ENCODE assay signal across 9 cellular contexts in the genomic region with DNA sequence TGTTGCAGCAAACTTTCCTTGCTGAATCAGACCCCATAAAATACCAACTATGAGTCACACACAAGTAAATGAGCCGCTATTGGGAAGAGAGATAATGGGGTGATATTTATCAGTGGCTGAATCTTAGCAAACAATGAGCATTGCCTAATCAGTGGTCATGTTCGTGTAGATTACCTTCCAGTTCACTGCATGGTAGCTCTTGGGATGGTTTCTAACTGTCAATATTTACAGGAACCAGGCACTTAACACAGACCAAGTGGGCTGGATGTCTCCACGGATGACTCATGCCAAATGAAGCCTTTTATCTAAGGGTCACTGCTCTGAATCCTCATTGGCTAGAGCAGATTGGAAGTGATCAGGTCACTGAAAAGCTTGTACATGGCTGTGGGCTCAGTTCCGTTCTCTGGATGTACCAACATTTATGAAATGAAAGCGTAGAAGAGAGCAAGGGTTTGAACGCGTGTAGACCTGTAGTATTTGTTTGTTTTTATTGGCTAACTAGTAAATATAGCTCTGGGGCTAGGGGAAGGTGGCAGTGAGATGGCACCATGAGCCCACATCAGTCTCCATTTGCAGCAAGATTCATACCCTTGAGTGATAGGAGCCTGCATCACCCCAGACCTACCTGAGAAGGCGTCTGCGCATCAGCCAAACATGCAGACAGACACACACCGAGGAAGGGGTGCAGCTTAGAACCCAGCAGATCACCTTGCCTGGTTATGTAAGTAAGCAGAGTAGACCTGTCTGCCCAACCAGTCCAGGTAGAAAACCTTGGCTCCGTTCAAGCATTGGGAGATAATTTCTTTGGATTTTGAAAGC.
DNase-seq lines count a peak whose midpoint lies in the region; ATAC-seq, FAIRE-seq and TF ChIP-seq lines count a peak whose summit lies in the region.
"Had no signal": no experiment of that assay in that cellular context is flagged by ENCODE, and none has a peak within 500 bp of the region (broad histone marks: within the 10 kb centered on the region; RNA-seq: fewer than 3 reads in every experiment).

No MANE protein-coding gene starts in this region.

- peaks cover 6% of the 10 kb centered on the region for H3F3A ChIP-seq in PC-3 (ENCODE audit: low read length, unreplicated experiment)
- peaks cover 30% of the 10 kb centered on the region for H3F3A ChIP-seq in neural progenitor cell (ENCODE audit: low read depth)

- TSS peak; percentile 72 for BruUV-seq in PC-3 (replicated peaks; lab: Mats Ljungman, UMichigan)

- WGBS in testis, 2 donors: 87 to 88% methylated on average over 11 of the region's 11 CpGs

- peak; percentile 25 for DNase-seq in activated CD8-positive, alpha-beta memory T cell treated with anti-CD3 and anti-CD28 coated beads, Interleukin-2, amount 50 U/mL, for 48 hours
- no peak for DNase-seq in activated CD8-positive, alpha-beta memory T cell treated with anti-CD3 and anti-CD28 coated beads for 24 hours
- DNase-seq in PC-3 (peak; percentile 97), dermis blood vessel endothelial cell (peak; percentile 91), neural progenitor cell (ENCODE audit: low spot score) (no peak), GM12892 (ENCODE audit: insufficient read length) (no peak), testis (no peak)

- H3K36me3 ChIP-seq in PC-3 (ENCODE audit: low read depth, low read length) (no peaks in the 10 kb centered on the region), neural progenitor cell (no peaks in the 10 kb centered on the region), testis (ENCODE audit: low read depth, missing control alignments) (no peaks in the 10 kb centered on the region)

- H3K4me2 ChIP-seq in PC-3 (ENCODE audit: low read length): peak overlapping the region; percentile 40
- no peak overlapping the region for H3K4me2 ChIP-seq in neural progenitor cell

- no peaks in the 10 kb centered on the region for H3K9me3 Mint-ChIP-seq in neural progenitor cell

- intact Hi-C loops in PC-3 (cut with micrococcal nuclease): loop anchor here (1.0 to 5.0 kb wide), 4 partner anchors 22 to 363 kb away; a partner anchor contains a TSS
- intact Hi-C loops in testis (cut with DNase I; ENCODE audit: low total_unique reads): loop anchor here (10.0 kb wide), 1 partner anchor 361 kb away; a partner anchor contains a TSS

- peaks cover 5% of the 10 kb centered on the region; the same call in 1 of the 2 replicates for H3K79me2 ChIP-seq in PC-3 (ENCODE audit: low read length)
- no peaks in the 10 kb centered on the region for H3K79me2 ChIP-seq in neural progenitor cell (ENCODE audit: low read depth)

- H2AFZ ChIP-seq in PC-3 (ENCODE audit: low read length) (no peak overlapping the region), neural progenitor cell (replicated peaks) (no peak overlapping the region)

- H3K27ac ChIP-seq in PC-3 (ENCODE audit: low read length): peak overlapping the region; percentile 100
- no peak overlapping the region for H3K27ac ChIP-seq in neural progenitor cell
- no peak overlapping the region for H3K27ac ChIP-seq in testis

- no peaks in the 10 kb centered on the region for H3K9me2 ChIP-seq in PC-3 (replicated peaks; ENCODE audit: low read length)

- H3K9me3 ChIP-seq in PC-3 (ENCODE audit: low read length) (no peaks in the 10 kb centered on the region), neural progenitor cell (ENCODE audit: low read depth) (no peaks in the 10 kb centered on the region), testis (no peaks in the 10 kb centered on the region)

- peak overlapping the region; percentile 39 for H3K27ac Mint-ChIP-seq in neural progenitor cell

- H4K20me1 ChIP-seq in PC-3 (ENCODE audit: low read length) (no peaks in the 10 kb centered on the region), neural progenitor cell (ENCODE audit: low read depth) (no peaks in the 10 kb centered on the region)

- H3K4me3 ChIP-seq in PC-3 (ENCODE audit: low read length): no peak overlapping the region
- H3K4me3 ChIP-seq in neural progenitor cell: no peak overlapping the region
- H3K4me3 ChIP-seq in testis: no peak overlapping the region

- ATAC-seq in PC-3 (peak; percentile 65), HG02642 (IDR thresholded peaks at IDR 0.05; ENCODE audit: poor library complexity, unreplicated experiment) (no peak)

- CTCF ChIA-PET in PC-3 (lab: Charles Lee): interaction anchor here (0.6 kb wide), 2 partner anchors 98 to 271 kb away, joined by 3 to 5 read pairs; no protein-coding TSS in a partner anchor

- no peak overlapping the region for H3K4me3 Mint-ChIP-seq in neural progenitor cell

- peaks cover 70% of the 10 kb centered on the region for H3K4me1 ChIP-seq in PC-3 (ENCODE audit: insufficient read depth, low read length)
- H3K4me1 ChIP-seq in neural progenitor cell: peaks cover 44% of the 10 kb centered on the region
- peaks cover 35% of the 10 kb centered on the region for H3K4me1 ChIP-seq in testis

- H3K4me1 Mint-ChIP-seq in neural progenitor cell: peaks cover 85% of the 10 kb centered on the region

- no peak for FAIRE-seq in GM12892 (lab: Jason Lieb, UNC)
- FAIRE-seq: G401.6 had no signal

- TF ChIP-seq POLR2A in GM12892 (IDR thresholded peaks at IDR 0.05; ENCODE audit: low read depth, low read length) (no peak), testis (IDR thresholded peaks at IDR 0.05) (no peak)

- TF ChIP-seq CTCF in PC-3 (conservative IDR thresholded peaks at IDR 0.05; ENCODE audit: low read depth, low read length): no peak
- no peak for TF ChIP-seq CTCF in neural progenitor cell (IDR thresholded peaks at IDR 0.05)
- TF ChIP-seq CTCF in testis (IDR thresholded peaks at IDR 0.05): no peak

- peaks cover 3% of the 10 kb centered on the region for H3K36me3 Mint-ChIP-seq in neural progenitor cell

- POLR2A ChIA-PET in PC-3 (lab: Charles Lee; ENCODE audit: unreplicated experiment): interaction anchor here (0.5 to 0.9 kb wide), 5 partner anchors 13 to 363 kb away, joined by 3 to 6 read pairs (median 4); no protein-coding TSS in a partner anchor

- H3K27me3 Mint-ChIP-seq in neural progenitor cell (ENCODE audit: insufficient read depth, low read depth): peaks cover 22% of the 10 kb centered on the region

- H3K9ac ChIP-seq in PC-3 (ENCODE audit: low read length) (peak overlapping the region; percentile 78), neural progenitor cell (no peak overlapping the region)

- no peaks in the 10 kb centered on the region for H3K27me3 ChIP-seq in PC-3 (ENCODE audit: low read length)
- no peaks in the 10 kb centered on the region for H3K27me3 ChIP-seq in neural progenitor cell
- no peaks in the 10 kb centered on the region for H3K27me3 ChIP-seq in testis

Comparison
In these comparisons a context has a peak if more than half of its experiments do, and no peak if none do; other contexts are left out.
1. DNase-seq: peak in activated CD8-positive, alpha-beta memory T cell treated with anti-CD3 and anti-CD28 coated beads, Interleukin-2, amount 50 U/mL, for 48 hours (single experiment), PC-3 (single experiment) and dermis blood vessel endothelial cell (single experiment); none in activated CD8-positive, alpha-beta memory T cell treated with anti-CD3 and anti-CD28 coated beads for 24 hours (single experiment), neural progenitor cell (single experiment), GM12892 (single experiment) and testis (single experiment).